In the genomic region with DNA sequence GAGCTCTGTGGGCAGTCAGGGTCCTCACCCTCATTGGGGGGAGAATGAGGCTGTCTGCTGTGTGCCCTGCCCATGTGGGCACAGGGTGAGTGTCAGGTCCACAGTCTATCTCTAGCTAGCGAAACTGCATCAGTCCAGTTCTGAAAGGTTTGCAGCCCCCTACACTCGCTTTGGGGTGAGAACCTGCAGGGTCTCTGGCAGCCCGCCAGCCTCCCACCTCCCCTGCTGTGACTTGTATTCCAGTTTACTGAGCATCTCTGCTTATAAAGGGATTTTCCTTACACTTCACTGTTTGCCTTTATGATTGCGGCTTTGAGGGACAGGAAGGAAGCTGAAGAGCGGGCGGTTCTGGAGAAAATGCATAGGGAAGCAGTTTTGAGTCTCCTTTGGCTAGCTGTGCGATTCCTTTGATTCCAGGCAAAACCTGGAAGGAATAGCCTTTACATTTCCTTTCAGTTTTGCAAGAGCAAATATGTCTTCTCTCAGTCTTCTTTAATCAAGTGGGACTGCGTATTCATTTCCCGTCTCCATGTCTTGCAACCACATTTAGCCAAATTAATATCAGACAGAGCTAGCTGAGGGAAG, we compare ENCODE assay signal across 2 cellular contexts.
TF ChIP-seq lines count a peak whose summit lies in the region.

No MANE protein-coding gene starts in this region.

TF ChIP-seq in IMR-90, 13 proteins besides CTCF, POLR2A, EP300 and RAD21:
- peak; percentile 92 for TF ChIP-seq MAFK (IDR thresholded peaks at IDR 0.05; ENCODE audit: low read depth, low read length)
- no peak for TF ChIP-seq MXI1 (IDR thresholded peaks at IDR 0.05; ENCODE audit: borderline replicate concordance, low read depth, low read length)
- TF ChIP-seq, protein P1, sequence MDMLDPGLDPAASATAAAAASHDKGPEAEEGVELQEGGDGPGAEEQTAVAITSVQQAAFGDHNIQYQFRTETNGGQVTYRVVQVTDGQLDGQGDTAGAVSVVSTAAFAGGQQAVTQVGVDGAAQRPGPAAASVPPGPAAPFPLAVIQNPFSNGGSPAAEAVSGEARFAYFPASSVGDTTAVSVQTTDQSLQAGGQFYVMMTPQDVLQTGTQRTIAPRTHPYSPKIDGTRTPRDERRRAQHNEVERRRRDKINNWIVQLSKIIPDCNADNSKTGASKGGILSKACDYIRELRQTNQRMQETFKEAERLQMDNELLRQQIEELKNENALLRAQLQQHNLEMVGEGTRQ (IDR thresholded peaks at IDR 0.05; ENCODE audit: low read depth, low read length), result no peak
- no peak for TF ChIP-seq MAZ (IDR thresholded peaks at IDR 0.05; ENCODE audit: borderline replicate concordance, low read depth, low read length)

TF ChIP-seq in endothelial cell of umbilical vein, 7 proteins besides CTCF, POLR2A, EP300 and RAD21:
- TF ChIP-seq JUN (IDR thresholded peaks at IDR 0.05; ENCODE audit: borderline replicate concordance, insufficient read depth, insufficient read length, low read depth) (no peak), GATA2 (IDR thresholded peaks at IDR 0.05; ENCODE audit: insufficient read depth, insufficient read length, low read depth, low read length) (no peak)
